18 cellular contexts compared by ENCODE assay signal in genomic region chr5:140605879-140606278, GRCh38. TPM values are rescaled to one million over a fixed set of nuclear protein-coding genes. Genes with fewer than 3 reads are reported as not detected.
DNase-seq lines count a peak whose midpoint lies in the region; ATAC-seq and TF ChIP-seq lines count a peak whose summit lies in the region.
"Had no signal": no experiment of that assay in that cellular context is flagged by ENCODE, and none has a peak within 500 bp of the region (broad histone marks: within the 10 kb centered on the region; RNA-seq: fewer than 3 reads in every experiment).

No MANE protein-coding gene starts in this region.

- peak; percentile 53 for DNase-seq in fibroblast of the aortic adventitia (ENCODE audit: low read depth)
- no peak for DNase-seq in memory B cell (ENCODE audit: low spot score in 2 of 2)
- no peak for DNase-seq in globus pallidus (ENCODE audit: low spot score)
- no peak for DNase-seq in activated CD4-positive, alpha-beta T cell treated with anti-CD3 and anti-CD28 coated beads for 4 hours
- DNase-seq: BE2C; CD4-positive, alpha-beta memory T cell; DMS153; DMS79; GDM1; HCEC 1CT; HFFc6 had no signal

- H4K20me1 ChIP-seq in BLaER1 treated with 17β-estradiol and CSF1 and Interleukin-3, amounts not matched to agents 10 nM and 100 nM = no peaks in the 10 kb centered on the region

- H3K4me2 ChIP-seq in BLaER1 treated with 17β-estradiol and CSF1 and Interleukin-3, amounts not matched to agents 10 nM and 100 nM = peak overlapping the region in 3 of 11 experiments; percentile 15 to 98 (median 92); a peak in 5 of 22 replicates
- H3K4me2 ChIP-seq: GM23338 had no signal

- intact Hi-C loops in dendritic cell treated with granulocyte-macrophage colony-stimulating factor and Interleukin-4, amounts not matched to agents 40 ng/mL and 50 ng/mL, for 4 days (cut with micrococcal nuclease) = no loop called here

- peak overlapping the region in 9 of 11 experiments; percentile 23 to 100 (median 97); a peak in 15 of 22 replicates for H3K27ac ChIP-seq in BLaER1 treated with 17β-estradiol and CSF1 and Interleukin-3, amounts not matched to agents 10 nM and 100 nM
- H3K27ac ChIP-seq: C4-2B had no signal

- no peaks in the 10 kb centered on the region for H3K36me3 Mint-ChIP-seq in dendritic cell treated with granulocyte-macrophage colony-stimulating factor and Interleukin-4, amounts not matched to agents 40 ng/mL and 50 ng/mL, for 4 days (ENCODE audit: low read depth)
- peaks cover 2% of the 10 kb centered on the region for H3K36me3 Mint-ChIP-seq in memory B cell
- H3K36me3 Mint-ChIP-seq: CD4-positive, alpha-beta memory T cell had no signal

- H3K4me1 Mint-ChIP-seq in dendritic cell treated with granulocyte-macrophage colony-stimulating factor and Interleukin-4, amounts not matched to agents 40 ng/mL and 50 ng/mL, for 4 days (ENCODE audit: low read depth) = peaks cover 53% of the 10 kb centered on the region
- no peaks in the 10 kb centered on the region for H3K4me1 Mint-ChIP-seq in memory B cell
- H3K4me1 Mint-ChIP-seq: GM23338, IgD-negative memory B cell had no signal

- TF ChIP-seq CTCF in fibroblast of the aortic adventitia (IDR thresholded peaks at IDR 0.05; ENCODE audit: insufficient read depth, low read length) = no peak

- H3K4me1 ChIP-seq in BLaER1 treated with 17β-estradiol and CSF1 and Interleukin-3, amounts not matched to agents 10 nM and 100 nM = peaks cover 21 to 98% (median 55%) of the 10 kb centered on the region in 10 experiments
- H3K4me1 ChIP-seq: BE2C had no signal

- ATAC-seq in memory B cell (ENCODE audit: low read depth) (no peak), HG02759 (IDR thresholded peaks at IDR 0.05; ENCODE audit: unreplicated experiment) (no peak)
- ATAC-seq: GM23338 had no signal

- H3K9ac ChIP-seq in BLaER1 treated with 17β-estradiol and CSF1 and Interleukin-3, amounts not matched to agents 10 nM and 100 nM = no peak overlapping the region; a peak in 1 of 22 replicates

- H3K9me3 Mint-ChIP-seq in dendritic cell treated with granulocyte-macrophage colony-stimulating factor and Interleukin-4, amounts not matched to agents 40 ng/mL and 50 ng/mL, for 4 days = peaks cover 10% of the 10 kb centered on the region
- H3K9me3 Mint-ChIP-seq in memory B cell = peaks cover 5% of the 10 kb centered on the region
- H3K9me3 Mint-ChIP-seq: CD4-positive, alpha-beta memory T cell; HFFc6 had no signal

- H3K4me3 Mint-ChIP-seq in dendritic cell treated with granulocyte-macrophage colony-stimulating factor and Interleukin-4, amounts not matched to agents 40 ng/mL and 50 ng/mL, for 4 days = no peak overlapping the region
- H3K4me3 Mint-ChIP-seq in memory B cell = no peak overlapping the region
- H3K4me3 Mint-ChIP-seq: CD4-positive, alpha-beta memory T cell; GM23338; HFFc6; IgD-negative memory B cell had no signal

- H3K27ac Mint-ChIP-seq in dendritic cell treated with granulocyte-macrophage colony-stimulating factor and Interleukin-4, amounts not matched to agents 40 ng/mL and 50 ng/mL, for 4 days = peak overlapping the region; percentile 43
- peak overlapping the region; percentile 47 for H3K27ac Mint-ChIP-seq in memory B cell
- H3K27ac Mint-ChIP-seq: CD4-positive, alpha-beta memory T cell; GM23338; HFFc6; IgD-negative memory B cell had no signal

- H3K27me3 Mint-ChIP-seq in dendritic cell treated with granulocyte-macrophage colony-stimulating factor and Interleukin-4, amounts not matched to agents 40 ng/mL and 50 ng/mL, for 4 days = no peaks in the 10 kb centered on the region
- peaks cover 2% of the 10 kb centered on the region for H3K27me3 Mint-ChIP-seq in memory B cell
- H3K27me3 Mint-ChIP-seq: IgD-negative memory B cell had no signal

- peaks cover 0 to 64% (median 8%) of the 10 kb centered on the region in 11 experiments; a peak in 12 of 22 replicates for H3K9me3 ChIP-seq in BLaER1 treated with 17β-estradiol and CSF1 and Interleukin-3, amounts not matched to agents 10 nM and 100 nM (replicated peaks in 1 of 11)
- H3K9me3 ChIP-seq: BE2C had no signal

- H3K27me3 ChIP-seq in BLaER1 treated with 17β-estradiol and CSF1 and Interleukin-3, amounts not matched to agents 10 nM and 100 nM = no peaks in the 10 kb centered on the region
- H3K27me3 ChIP-seq: BE2C had no signal

- H3K4me3 ChIP-seq in BLaER1 treated with 17β-estradiol and CSF1 and Interleukin-3, amounts not matched to agents 10 nM and 100 nM = no peak overlapping the region
- H3K4me3 ChIP-seq in fibroblast of the aortic adventitia (ENCODE audit: low read depth, low read length) = no peak overlapping the region
- H3K4me3 ChIP-seq: GM23338 had no signal

- H3K36me3 ChIP-seq in BLaER1 treated with 17β-estradiol and CSF1 and Interleukin-3, amounts not matched to agents 10 nM and 100 nM = peaks cover 0 to 33% (median 0%) of the 10 kb centered on the region in 11 experiments; a peak in 7 of 22 replicates
- H3K36me3 ChIP-seq: BE2C had no signal

RNA-seq across cellular contexts. Expression of gene CD14, which starts 27.1 kb away (rescaled TPM):
- total RNA-seq in fibroblast of the aortic adventitia (ENCODE audit: low replicate concordance) = 0.36 and 4.4 TPM in 2 replicates
- total RNA-seq: A172, GM23338 had no signal

RNA-seq across cellular contexts. Expression of gene TMCO6, which starts 33.4 kb away (rescaled TPM):
- total RNA-seq in fibroblast of the aortic adventitia (ENCODE audit: low replicate concordance) = 21.1 and 295 TPM in 2 replicates

RNA-seq across cellular contexts. Expression of gene SLC35A4, which starts 41.3 kb away (rescaled TPM):
- total RNA-seq in fibroblast of the aortic adventitia (ENCODE audit: low replicate concordance) = 17.0 and 28.0 TPM in 2 replicates

RNA-seq across cellular contexts. Expression of gene APBB3, which starts 41.5 kb away (rescaled TPM):
- total RNA-seq in fibroblast of the aortic adventitia (ENCODE audit: low replicate concordance) = 16.1 and 17.5 TPM in 2 replicates

RNA-seq across cellular contexts. Expression of gene NDUFA2, which starts 41.6 kb away (rescaled TPM):
- 32.9 and 40.6 TPM in 2 replicates for total RNA-seq in fibroblast of the aortic adventitia (ENCODE audit: low replicate concordance)
